24 cellular contexts compared by ENCODE assay signal in the genomic region with DNA sequence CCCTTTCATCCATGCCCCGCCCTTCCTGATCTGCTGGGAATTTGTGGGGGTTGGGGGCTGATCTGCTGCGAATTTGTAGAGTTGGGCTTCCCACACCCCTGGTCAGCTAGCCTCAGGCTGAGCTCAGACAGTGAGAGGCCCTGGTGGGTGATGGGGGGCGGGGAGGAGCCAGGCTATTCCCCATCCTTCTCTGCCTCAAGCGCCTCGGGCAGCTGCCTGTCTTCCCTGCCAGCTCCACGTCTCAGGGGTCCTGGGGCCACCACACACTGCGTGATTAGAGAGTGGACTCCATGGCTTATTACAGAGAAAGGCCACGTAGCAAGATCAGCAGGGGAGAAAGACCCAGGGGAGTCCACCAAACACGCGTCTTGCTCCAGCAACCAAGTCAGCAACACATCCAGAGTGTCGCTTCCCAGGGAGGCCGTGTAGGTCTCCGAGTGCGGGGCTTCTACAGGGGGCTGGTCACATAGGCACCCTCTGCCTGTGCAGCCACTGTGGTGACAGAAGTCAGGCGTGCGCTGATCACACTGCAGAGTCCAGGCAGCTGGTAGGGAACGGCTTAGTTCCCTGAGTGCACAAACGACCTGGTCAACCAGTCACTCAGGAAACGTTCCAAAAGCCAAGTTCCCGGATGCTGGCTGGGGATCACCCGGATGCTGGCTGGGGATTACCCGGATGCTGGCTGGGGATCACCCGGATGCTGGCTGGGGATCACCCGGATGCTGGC.
"Had no signal": no experiment of that assay in that cellular context is flagged by ENCODE, and none has a peak within 500 bp of the region (broad histone marks: within the 10 kb centered on the region; RNA-seq: fewer than 3 reads in every experiment).

No MANE protein-coding gene starts in this region.

- H3K4me1 Mint-ChIP-seq: activated naive CD4-positive, alpha-beta T cell treated with anti-CD3 and anti-CD28 coated beads, Interleukin-2, amount 50 U/mL, for 24 hours; activated naive CD8-positive, alpha-beta T cell treated with anti-CD3 and anti-CD28 coated beads, Interleukin-2, amount 50 U/mL, for 24 hours had no signal

- H3K9me3 Mint-ChIP-seq: activated CD4-positive, alpha-beta memory T cell treated with anti-CD3 and anti-CD28 coated beads for 36 hours; activated naive CD4-positive, alpha-beta T cell treated with anti-CD3 and anti-CD28 coated beads, Interleukin-2, amount 50 U/mL, for 24 hours; activated naive CD8-positive, alpha-beta T cell treated with anti-CD3 and anti-CD28 coated beads, Interleukin-2, amount 50 U/mL, for 24 hours; activated T-helper 2 cell treated with anti-CD3 and anti-CD28 coated beads, Interferon-gamma antibody, Interleukin-2, Interleukin-4, amounts not matched to agents 10 μg/mL and 5 μg/mL and 100 μg/mL, durations not matched to agents 14 hours and 24 hours and 36 hours; T-helper 1 cell treated with Interleukin-12 subunit alpha and Interleukin-12 subunit beta and Interleukin-4 antibody, amounts not matched to agents 30 μg/mL and 1 μg/mL, for 36 hours had no signal

- H3K36me3 ChIP-seq: gastroesophageal sphincter, lower lobe of right lung, right lobe of liver had no signal

- H3K27ac Mint-ChIP-seq: activated CD4-positive, alpha-beta memory T cell treated with anti-CD3 and anti-CD28 coated beads for 36 hours; activated naive CD4-positive, alpha-beta T cell treated with anti-CD3 and anti-CD28 coated beads, Interleukin-2, amount 50 U/mL, for 24 hours; activated naive CD8-positive, alpha-beta T cell treated with anti-CD3 and anti-CD28 coated beads, Interleukin-2, amount 50 U/mL, for 24 hours; activated T-helper 2 cell treated with anti-CD3 and anti-CD28 coated beads, Interferon-gamma antibody, Interleukin-2, Interleukin-4, amounts not matched to agents 10 μg/mL and 5 μg/mL and 100 μg/mL, durations not matched to agents 14 hours and 24 hours and 36 hours; effector memory CD8-positive, alpha-beta T cell; naive thymus-derived CD8-positive, alpha-beta T cell; T-helper 1 cell treated with Interleukin-12 subunit alpha and Interleukin-12 subunit beta and Interleukin-4 antibody, amounts not matched to agents 30 μg/mL and 1 μg/mL, for 36 hours; type B pancreatic cell had no signal

- H3K36me3 Mint-ChIP-seq: activated CD4-positive, alpha-beta memory T cell treated with anti-CD3 and anti-CD28 coated beads for 36 hours; activated naive CD4-positive, alpha-beta T cell treated with anti-CD3 and anti-CD28 coated beads, Interleukin-2, amount 50 U/mL, for 24 hours; type B pancreatic cell had no signal

- H3K27me3 ChIP-seq: right lobe of liver had no signal

- H3K27ac ChIP-seq: gastroesophageal sphincter, lower lobe of right lung, right lobe of liver, VCaP had no signal

- H3K9me3 ChIP-seq: lower lobe of right lung, right lobe of liver had no signal

- H3K4me1 ChIP-seq: gastroesophageal sphincter, lower lobe of right lung, right lobe of liver had no signal

- H3K4me3 Mint-ChIP-seq: activated CD4-positive, alpha-beta memory T cell treated with anti-CD3 and anti-CD28 coated beads for 36 hours; activated naive CD4-positive, alpha-beta T cell treated with anti-CD3 and anti-CD28 coated beads, Interleukin-2, amount 50 U/mL, for 24 hours; activated naive CD8-positive, alpha-beta T cell treated with anti-CD3 and anti-CD28 coated beads, Interleukin-2, amount 50 U/mL, for 24 hours; effector memory CD8-positive, alpha-beta T cell; naive thymus-derived CD8-positive, alpha-beta T cell; T-helper 1 cell treated with Interleukin-12 subunit alpha and Interleukin-12 subunit beta and Interleukin-4 antibody, amounts not matched to agents 30 μg/mL and 1 μg/mL, for 36 hours; type B pancreatic cell had no signal

- H3K4me3 ChIP-seq: gastroesophageal sphincter, lower lobe of right lung, right lobe of liver had no signal

- DNase-seq: activated CD4-positive, alpha-beta memory T cell treated with anti-CD3 and anti-CD28 coated beads for 36 hours; activated CD4-positive, alpha-beta T cell treated with anti-CD3 and anti-CD28 coated beads for 48 hours; activated naive CD8-positive, alpha-beta T cell treated with anti-CD3 and anti-CD28 coated beads, Interleukin-2, amount 50 U/mL, for 24 hours; activated T-cell treated with anti-CD3 and anti-CD28 coated beads, Interleukin-2, amount 50 U/mL, for 48 hours; amygdala; caudate nucleus; cortex of kidney; effector memory CD8-positive, alpha-beta T cell; hypothalamus; kidney glomerular epithelial cell; lower lobe of right lung; mesenchymal stem cell; naive thymus-derived CD8-positive, alpha-beta T cell; right lobe of liver; stimulated activated CD4-positive, alpha-beta T cell treated with anti-CD3 and anti-CD28 coated beads, Interleukin-12 subunit alpha, Interleukin-12 subunit beta, amount 100 ng/mL, for 4 hours; stimulated activated CD4-positive, alpha-beta T cell treated with anti-CD3 and anti-CD28 coated beads, Interleukin-4, amount 100 ng/mL, for 1 hour; stimulated activated naive CD8-positive, alpha-beta T cell treated with anti-CD3 and anti-CD28 coated beads, Interleukin-15, Interleukin-2, amounts not matched to agents 100 U/mL and 50 U/mL, for 24 hours; T-helper 9 cell had no signal
